Comparison of ENCODE assay signal across 29 cellular contexts in the genomic region with DNA sequence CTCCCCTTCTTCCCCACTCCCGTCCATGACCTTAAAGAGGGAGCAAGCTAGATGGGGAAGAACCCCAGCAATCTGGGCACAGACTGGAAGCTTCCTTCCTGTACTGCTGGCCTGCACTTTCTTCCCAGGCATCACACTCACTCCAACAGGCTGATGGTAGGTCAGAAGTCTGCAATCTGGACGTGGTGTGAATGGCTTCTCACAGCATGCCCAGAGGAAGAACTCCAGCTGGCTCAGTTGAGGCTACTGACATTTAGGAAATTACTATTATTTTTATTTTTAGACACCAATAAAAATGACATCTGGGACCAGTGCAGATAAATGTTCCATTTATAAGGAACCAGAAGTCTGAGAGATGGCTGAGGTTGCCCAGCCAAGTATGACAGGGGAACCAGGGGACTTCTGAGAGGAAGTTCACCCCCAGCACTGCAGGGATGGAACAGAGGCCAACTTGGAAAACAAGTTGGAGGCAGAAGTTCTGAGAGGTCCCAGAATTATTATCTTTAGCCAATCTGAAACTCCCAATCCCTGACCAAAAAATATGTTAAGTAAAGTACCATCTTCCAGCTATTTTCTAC.
"Had no signal": no experiment of that assay in that cellular context is flagged by ENCODE, and none has a peak within 500 bp of the region (broad histone marks: within the 10 kb centered on the region; RNA-seq: fewer than 3 reads in every experiment).

No MANE protein-coding gene starts in this region.

- H3K4me3 ChIP-seq: ascending aorta, body of pancreas, MG63, SJSA1 had no signal

- ATAC-seq: activated CD8-positive, alpha-beta T cell treated with anti-CD3 and anti-CD28 coated beads, Interleukin-2, amount 10 ng/mL, durations not matched to agents 7 days and 5 days; body of pancreas; Panc1; SK-N-SH treated with all-trans-retinoic acid at 6 μM for 48 hours; WTC11 had no signal

- H3K36me3 ChIP-seq: ascending aorta, MG63, SJSA1 had no signal

- H3K9me3 ChIP-seq: ascending aorta, body of pancreas, MG63, SJSA1 had no signal

- H3K4me3 Mint-ChIP-seq: activated CD8-positive, alpha-beta T cell treated with anti-CD3 and anti-CD28 coated beads, Interleukin-2, amount 10 ng/mL, durations not matched to agents 7 days and 5 days; activated naive CD4-positive, alpha-beta T cell treated with anti-CD3 and anti-CD28 coated beads, Interleukin-2, amount 50 U/mL, for 24 hours; T-helper 1 cell treated with Interleukin-12 subunit alpha and Interleukin-12 subunit beta and Interleukin-4 antibody, amounts not matched to agents 30 μg/mL and 1 μg/mL, for 36 hours; WTC11 had no signal

- H3K36me3 Mint-ChIP-seq: activated naive CD4-positive, alpha-beta T cell treated with anti-CD3 and anti-CD28 coated beads, Interleukin-2, amount 50 U/mL, for 24 hours had no signal

- H3K4me1 Mint-ChIP-seq: activated naive CD4-positive, alpha-beta T cell treated with anti-CD3 and anti-CD28 coated beads, Interleukin-2, amount 50 U/mL, for 24 hours; WTC11 had no signal

- H3K27ac Mint-ChIP-seq: activated CD8-positive, alpha-beta T cell treated with anti-CD3 and anti-CD28 coated beads, Interleukin-2, amount 10 ng/mL, durations not matched to agents 7 days and 5 days; activated naive CD4-positive, alpha-beta T cell treated with anti-CD3 and anti-CD28 coated beads, Interleukin-2, amount 50 U/mL, for 24 hours; T-helper 1 cell treated with Interleukin-12 subunit alpha and Interleukin-12 subunit beta and Interleukin-4 antibody, amounts not matched to agents 30 μg/mL and 1 μg/mL, for 36 hours; WTC11 had no signal

- H3K27ac ChIP-seq: ascending aorta, body of pancreas, SJSA1 had no signal

- H3K27me3 Mint-ChIP-seq: activated naive CD4-positive, alpha-beta T cell treated with anti-CD3 and anti-CD28 coated beads, Interleukin-2, amount 50 U/mL, for 24 hours had no signal

- H3K9me3 Mint-ChIP-seq: activated naive CD4-positive, alpha-beta T cell treated with anti-CD3 and anti-CD28 coated beads, Interleukin-2, amount 50 U/mL, for 24 hours; T-helper 1 cell treated with Interleukin-12 subunit alpha and Interleukin-12 subunit beta and Interleukin-4 antibody, amounts not matched to agents 30 μg/mL and 1 μg/mL, for 36 hours had no signal

- H3K4me1 ChIP-seq: ascending aorta, SJSA1 had no signal

- H3K27me3 ChIP-seq: ascending aorta, body of pancreas, MG63, SJSA1 had no signal

- DNase-seq: activated CD4-positive, alpha-beta T cell treated with anti-CD3 and anti-CD28 coated beads for 48 hours; activated CD4-positive, alpha-beta T cell treated with anti-CD3 and anti-CD28 coated beads, Interleukin-2, amount 50 U/mL, for 4 hours; activated CD4-positive, CD25-positive, alpha-beta regulatory T cell treated with anti-CD3 and anti-CD28 coated beads, Interleukin-2, amount 50 U/mL, for 72 hours; activated CD8-positive, alpha-beta memory T cell treated with anti-CD3 and anti-CD28 coated beads, Interleukin-2, amount 50 U/mL, for 48 hours; activated CD8-positive, alpha-beta T cell treated with anti-CD3 and anti-CD28 coated beads, Interleukin-2, amount 10 ng/mL, durations not matched to agents 7 days and 5 days; activated effector memory CD4-positive, alpha-beta T cell treated with Interleukin-2 at 50 U/mL for 16 hours; activated naive CD4-positive, alpha-beta T cell; activated T-cell treated with anti-CD3 and anti-CD28 coated beads, Interleukin-2, amount 50 U/mL, for 1 hour; amniotic stem cell; body of pancreas; MG63; MV-4-11; NCI-H1105; NCI-H1436; NCI-H187; NCI-H2081; NCI-H510A treated with DMSO at 0.1 percent for 48 hours; NCI-H69; NK-92 treated with Interleukin-12 subunit alpha and Interleukin-12 subunit beta, amount 100 ng/mL, for 24 hours; OCI-M1; RPMI8226; SHP77 had no signal
